In genomic region chr1:174040387-174040786, GRCh38 we compare ENCODE assay signal across 1 cellular context.
TF ChIP-seq lines count a peak whose summit lies in the region.

No MANE protein-coding gene starts in this region.

TF ChIP-seq in HepG2, 621 proteins besides CTCF, POLR2A, EP300 and RAD21 (continued from another document):
- TF ChIP-seq ZNF691 (CRISPR knock-in tag; IDR thresholded peaks at IDR 0.05; ENCODE audit: borderline replicate concordance, low read depth) (no peak), SMYD3 (CRISPR knock-in tag; IDR thresholded peaks at IDR 0.05) (no peak), ATF3 (CRISPR knock-in tag; IDR thresholded peaks at IDR 0.05) (no peak)
